9 cellular contexts compared by ENCODE assay signal in the genomic region with DNA sequence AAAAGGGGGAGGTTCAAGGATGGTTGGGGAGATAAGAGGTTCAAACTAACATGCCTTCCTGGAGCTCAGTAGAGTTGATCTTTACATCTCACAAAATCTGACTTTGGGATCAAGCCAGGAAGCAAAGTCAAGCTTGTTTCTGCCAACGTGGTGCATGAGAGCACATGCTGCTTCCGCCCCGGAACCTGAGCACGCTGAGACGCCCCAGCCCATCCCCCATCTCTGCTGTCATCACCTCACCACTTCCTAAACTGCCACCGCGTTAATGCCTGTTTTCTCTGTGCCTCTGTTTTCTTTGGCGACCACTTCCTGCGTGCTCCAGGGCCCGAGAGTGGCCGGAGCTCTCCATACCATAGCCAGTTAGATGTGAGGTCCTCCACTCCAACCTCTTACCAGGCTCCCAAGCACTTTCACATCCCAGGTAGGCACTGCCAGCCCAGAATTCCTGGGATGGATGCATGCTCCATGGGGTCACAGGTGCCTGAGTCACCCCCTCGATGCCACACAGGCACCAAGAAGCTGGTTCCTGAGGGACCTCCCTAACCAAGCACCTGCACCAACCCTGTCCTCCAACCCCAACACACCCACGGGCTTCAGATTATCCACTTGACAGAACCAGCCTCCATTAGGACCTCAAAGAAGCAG. TPM values are rescaled to one million over a fixed set of nuclear protein-coding genes. Genes with fewer than 3 reads are reported as not detected.
DNase-seq lines count a peak whose midpoint lies in the region; ATAC-seq and TF ChIP-seq lines count a peak whose summit lies in the region.
"Had no signal": no experiment of that assay in that cellular context is flagged by ENCODE, and none has a peak within 500 bp of the region (broad histone marks: within the 10 kb centered on the region; RNA-seq: fewer than 3 reads in every experiment).

No MANE protein-coding gene starts in this region.

- peak overlapping the region; percentile 38 to 79 (median 66) for H3K4me3 Mint-ChIP-seq in naive thymus-derived CD4-positive, alpha-beta T cell

- peak overlapping the region; percentile 2 for H3K4me3 ChIP-seq in naive thymus-derived CD4-positive, alpha-beta T cell (ENCODE audit: low read length)
- no peak overlapping the region for H3K4me3 ChIP-seq in transverse colon

- H3K36me3 ChIP-seq in naive thymus-derived CD4-positive, alpha-beta T cell (ENCODE audit: control insufficient read depth in 2 of 3, insufficient read depth in 3 of 3, low read length in 3 of 3): no peaks in the 10 kb centered on the region
- no peaks in the 10 kb centered on the region for H3K36me3 ChIP-seq in transverse colon

- H3K27me3 Mint-ChIP-seq in naive thymus-derived CD4-positive, alpha-beta T cell: peaks cover 0 to 23% (median 1%) of the 10 kb centered on the region in 5 donors

- peaks cover 0 to 8% (median 0%) of the 10 kb centered on the region in 5 donors for H3K36me3 Mint-ChIP-seq in naive thymus-derived CD4-positive, alpha-beta T cell

- no peaks in the 10 kb centered on the region for H3K9me3 ChIP-seq in naive thymus-derived CD4-positive, alpha-beta T cell (ENCODE audit: control insufficient read depth in 2 of 3, low read length in 3 of 3)
- H3K9me3 ChIP-seq in transverse colon: no peaks in the 10 kb centered on the region

- in situ Hi-C loops in transverse colon (cut with MboI; ENCODE audit: low pct_ligation_motif_present in 1 of 4, low pct_unique_long_range_greater_than_20kb in 1 of 4, low sequenced_read_pairs in 3 of 4): loop anchor here in 2 of 4 donors (25.0 kb wide), 1 partner anchor 103 kb away; a partner anchor contains a TSS

- no peaks in the 10 kb centered on the region for H3K27me3 ChIP-seq in naive thymus-derived CD4-positive, alpha-beta T cell (ENCODE audit: control insufficient read depth in 2 of 2, insufficient read depth in 2 of 2, low read length in 2 of 2)
- no peaks in the 10 kb centered on the region for H3K27me3 ChIP-seq in transverse colon

- peaks cover 21 to 39% of the 10 kb centered on the region in 2 donors for H3K4me1 ChIP-seq in naive thymus-derived CD4-positive, alpha-beta T cell (ENCODE audit: control insufficient read depth in 2 of 2, insufficient read depth in 2 of 2, low read length in 2 of 2)
- no peaks in the 10 kb centered on the region for H3K4me1 ChIP-seq in transverse colon

- TF ChIP-seq EP300 in transverse colon (IDR thresholded peaks at IDR 0.05; ENCODE audit: low read depth): no peak

- CTCF ChIA-PET in naive thymus-derived CD4-positive, alpha-beta T cell (lab: Charles Lee): interaction anchor here (0.7 to 2.1 kb wide), 9 partner anchors 10 to 35 kb away, joined by 3 to 8 read pairs (median 4); a partner anchor contains a TSS

- POLR2A ChIA-PET in naive thymus-derived CD4-positive, alpha-beta T cell (lab: Charles Lee): interaction anchor here (0.6 to 2.1 kb wide), 15 partner anchors 9 to 117 kb away, joined by 3 to 10 read pairs (median 3); a partner anchor contains a TSS

- 58 to 65% methylated on average over 6 to 13 of the region's 13 CpGs for WGBS in transverse colon (ENCODE audit: low coverage in 1 of 2), 2 donors

- no peak for TF ChIP-seq POLR2A in transverse colon (IDR thresholded peaks at IDR 0.05)

- intact Hi-C loops in Right ventricle myocardium inferior (cut with DNase I) (no loop called here), cardiac septum (cut with DNase I) (no loop called here), transverse colon (cut with DNase I; ENCODE audit: low total_unique reads) (no loop called here)
- intact Hi-C loops in naive thymus-derived CD4-positive, alpha-beta T cell (cut with micrococcal nuclease): loop anchor here (1.0 to 2.0 kb wide), 6 partner anchors 24 to 857 kb away; a partner anchor contains a TSS

- peaks cover 8 to 71% (median 43%) of the 10 kb centered on the region in 7 donors for H3K4me1 Mint-ChIP-seq in naive thymus-derived CD4-positive, alpha-beta T cell

- DNase-seq in Right ventricle myocardium inferior (ENCODE audit: missing footprints): peak; percentile 72
- DNase-seq in cardiac septum (ENCODE audit: low spot score): no peak
- peak; percentile 51 for DNase-seq in activated T-cell treated with anti-CD3 and anti-CD28 coated beads for 48 hours (ENCODE audit: low read depth)
- peak; percentile 46 to 94 (median 90) for DNase-seq in naive thymus-derived CD4-positive, alpha-beta T cell
- DNase-seq in transverse colon: peak; percentile 56
- DNase-seq in kidney glomerular epithelial cell (lab: John Stamatoyannopoulos, UW): no peak
- no peak for DNase-seq in DMS114 treated with DMSO at 0.1 percent for 48 hours (lab: John Stamatoyannopoulos, UW; ENCODE audit: unreplicated experiment)

- no peak for TF ChIP-seq CTCF in transverse colon (IDR thresholded peaks at IDR 0.05)

- peaks cover 0 to 6% (median 0%) of the 10 kb centered on the region in 11 donors for H3K9me3 Mint-ChIP-seq in naive thymus-derived CD4-positive, alpha-beta T cell

- H3K27ac ChIP-seq in naive thymus-derived CD4-positive, alpha-beta T cell (ENCODE audit: low read depth, low read length): peak overlapping the region; percentile 67
- no peak overlapping the region for H3K27ac ChIP-seq in transverse colon
- H3K27ac ChIP-seq: 22Rv1 had no signal

- ATAC-seq in Right ventricle myocardium inferior: no peak
- peak; percentile 93 for ATAC-seq in naive thymus-derived CD4-positive, alpha-beta T cell
- ATAC-seq in GM18517 (IDR thresholded peaks at IDR 0.05; ENCODE audit: unreplicated experiment): no peak

- H3K27ac Mint-ChIP-seq in naive thymus-derived CD4-positive, alpha-beta T cell: peak overlapping the region; percentile 83 to 98 (median 93)

RNA-seq across cellular contexts. Expression of a gene that starts 31.2 kb away (rescaled TPM):
- total RNA-seq in Right ventricle myocardium inferior: 46.9 TPM
- 55.2 TPM for total RNA-seq in cardiac septum
- total RNA-seq in naive thymus-derived CD4-positive, alpha-beta T cell: under 1 TPM in 3 of 5 experiments, not detected in 2; 0.08 to 0.76 (median 0.49) TPM
- 1 to 10 TPM in 1 of 2 donors, under 1 TPM in 1; 0.18 to 1.1 TPM for polyA plus RNA-seq in naive thymus-derived CD4-positive, alpha-beta T cell
- 1 to 10 TPM; 2.2 to 4.1 (median 3.0) TPM for total RNA-seq in transverse colon

Comparison
In these comparisons a context has a peak if more than half of its experiments do, and no peak if none do; other contexts are left out.
1. DNase-seq: peak in Right ventricle myocardium inferior (single experiment), activated T-cell treated with anti-CD3 and anti-CD28 coated beads for 48 hours (single experiment), naive thymus-derived CD4-positive, alpha-beta T cell (9 of 9) and transverse colon (single experiment); none in cardiac septum (single experiment), kidney glomerular epithelial cell (single experiment) and DMS114 treated with DMSO at 0.1 percent for 48 hours (single experiment).
2. intact Hi-C loops: an anchor here in naive thymus-derived CD4-positive, alpha-beta T cell (1.0 to 2.0 kb wide); none called in Right ventricle myocardium inferior, cardiac septum and transverse colon.